ENCODE assay signal across 24 cellular contexts in the genomic region with DNA sequence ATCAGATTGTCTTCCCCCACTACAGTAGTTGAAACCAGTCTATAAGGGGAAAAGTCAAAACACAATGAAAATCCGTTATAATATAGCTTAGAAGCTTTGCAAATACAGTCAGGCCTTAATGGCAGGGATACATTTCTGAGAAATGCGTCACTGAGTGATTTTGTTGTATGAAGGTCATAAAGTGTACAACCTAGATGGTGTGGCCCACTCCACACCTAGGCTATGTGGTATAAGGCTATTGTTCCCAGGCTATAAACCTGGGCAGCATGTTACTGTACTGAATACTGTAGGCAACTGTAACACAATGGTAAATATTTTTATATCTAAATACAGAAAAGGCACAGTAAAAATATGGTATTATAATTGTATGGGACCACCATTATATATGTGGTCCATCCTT.
"Had no signal": no experiment of that assay in that cellular context is flagged by ENCODE, and none has a peak within 500 bp of the region (broad histone marks: within the 10 kb centered on the region; RNA-seq: fewer than 3 reads in every experiment).

No MANE protein-coding gene starts in this region.

- H3K36me3 ChIP-seq: colonic mucosa, esophagus muscularis mucosa, gastrocnemius medialis had no signal

- H3K4me3 ChIP-seq: colonic mucosa, coronary artery, dorsolateral prefrontal cortex, esophagus muscularis mucosa, esophagus squamous epithelium, gastrocnemius medialis, gastroesophageal sphincter, heart left ventricle, heart right ventricle had no signal

- ATAC-seq: effector memory CD8-positive, alpha-beta T cell; esophagus mucosa; foreskin keratinocyte; gastrocnemius medialis; gastroesophageal sphincter; heart left ventricle; heart right ventricle had no signal

- DNase-seq: colonic mucosa; cortex of kidney; dermis blood vessel endothelial cell; dorsolateral prefrontal cortex; effector CD4-positive, alpha-beta T cell; effector CD8-positive, alpha-beta T cell; effector memory CD4-positive, alpha-beta T cell; effector memory CD8-positive, alpha-beta T cell; endodermal cell; erythroblast; esophagus squamous epithelium; foreskin fibroblast; foreskin keratinocyte; foreskin melanocyte; gastrocnemius medialis; glutamatergic neuron; head of caudate nucleus; heart left ventricle; heart right ventricle had no signal

- H3K4me1 ChIP-seq: colonic mucosa, esophagus muscularis mucosa, esophagus squamous epithelium, foreskin keratinocyte, gastrocnemius medialis, gastroesophageal sphincter, heart left ventricle, heart right ventricle had no signal

- H3K27me3 ChIP-seq: colonic mucosa, dorsolateral prefrontal cortex, esophagus muscularis mucosa, esophagus squamous epithelium, foreskin keratinocyte, gastrocnemius medialis, gastroesophageal sphincter, heart left ventricle, heart right ventricle had no signal

- H3K27ac ChIP-seq: colonic mucosa, coronary artery, dorsolateral prefrontal cortex, epithelial cell of prostate, esophagus muscularis mucosa, esophagus squamous epithelium, foreskin keratinocyte, gastrocnemius medialis, gastroesophageal sphincter, heart left ventricle, heart right ventricle had no signal

- H3K9me3 ChIP-seq: colonic mucosa, esophagus muscularis mucosa, esophagus squamous epithelium, gastrocnemius medialis, gastroesophageal sphincter, heart left ventricle, heart right ventricle had no signal
